Comparison of ENCODE assay signal across 10 cellular contexts in the genomic region with DNA sequence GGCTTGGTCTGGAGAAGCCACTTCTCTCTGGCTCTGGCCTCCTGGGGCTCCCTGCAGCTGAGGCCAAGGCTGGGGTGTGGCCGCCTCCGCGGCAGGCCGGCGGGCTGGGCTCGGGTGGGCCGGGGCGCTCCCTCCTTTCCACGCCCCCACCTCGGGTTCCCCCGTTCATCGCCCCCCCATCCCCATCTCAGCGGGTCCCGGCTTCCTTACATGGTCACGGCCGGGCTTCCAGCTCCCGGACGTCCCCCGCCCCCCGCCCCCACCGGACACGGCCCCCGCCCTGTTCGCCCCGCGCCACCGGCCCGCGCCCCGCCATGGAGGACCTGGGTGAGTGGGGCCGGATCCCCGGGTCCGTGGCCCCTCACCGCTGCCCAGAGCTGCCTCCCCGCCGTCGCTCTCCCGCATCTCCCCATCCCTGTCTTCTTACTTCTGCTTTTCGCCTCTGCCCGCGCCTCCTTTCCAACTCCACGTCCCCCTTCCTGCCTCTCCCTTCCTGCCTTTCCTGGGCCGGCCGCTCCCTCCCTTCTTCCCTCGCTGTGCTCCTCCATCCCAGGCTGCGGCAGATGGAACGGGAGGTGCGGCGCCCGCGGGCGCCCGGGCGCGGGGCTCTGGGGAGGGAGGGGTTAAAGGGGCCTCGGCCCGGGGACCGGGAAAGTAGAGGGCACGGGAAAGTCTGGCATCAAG. TPM values are rescaled to one million over a fixed set of nuclear protein-coding genes. Genes with fewer than 3 reads are reported as not detected.
DNase-seq lines count a peak whose midpoint lies in the region; ATAC-seq, FAIRE-seq and TF ChIP-seq lines count a peak whose summit lies in the region.
"Had no signal": no experiment of that assay in that cellular context is flagged by ENCODE, and none has a peak within 500 bp of the region (broad histone marks: within the 10 kb centered on the region; RNA-seq: fewer than 3 reads in every experiment).

A gene (plus strand): TSS at position 278 of the 684 bp plus-strand sequence. CDS start 37 bp downstream, at position 315.

- H3K4me3 ChIP-seq in upper lobe of left lung: peak within 1 kb of the TSS; percentile 52 to 75 (median 62)

- DNase-seq in DMS53 (lab: John Stamatoyannopoulos, UW) (peak; percentile 46), DMS53 treated with DMSO at 0.1 percent for 48 hours (lab: John Stamatoyannopoulos, UW; ENCODE audit: unreplicated experiment) (no peak), RPMI7951 (ENCODE audit: low read depth) (peak; percentile 88), memory B cell (ENCODE audit: low spot score in 2 of 2) (no peak), upper lobe of left lung (peak; percentile 43 to 90), GM12891 (ENCODE audit: insufficient read length, low spot score) (no peak)

- peak within 1 kb of the TSS; percentile 85 to 98 (median 90) for H3K27ac ChIP-seq in upper lobe of left lung
- H3K27ac ChIP-seq: VCaP had no signal

- ATAC-seq in memory B cell (ENCODE audit: low read depth) (no peak), upper lobe of left lung (ENCODE audit: low FRiP score in 2 of 2) (peak in 1 of 2 donors; percentile 75)
- no peak for ATAC-seq in activated CD4-positive, CD25-positive, alpha-beta regulatory T cell treated with anti-CD3 and anti-CD28 coated beads, Interleukin-2, amount 50 U/mL, for 24 hours

- no peak for TF ChIP-seq POLR2A in upper lobe of left lung (IDR thresholded peaks at IDR 0.05)
- no peak for TF ChIP-seq POLR2A in GM12891 (IDR thresholded peaks at IDR 0.05; ENCODE audit: low read depth, low read length)

- WGBS in upper lobe of left lung, 2 donors: 1% methylated on average over 29 to 39 of the region's 59 CpGs

- H3K36me3 Mint-ChIP-seq in memory B cell: no peaks in the 10 kb centered on the region

- H3K9me3 ChIP-seq in upper lobe of left lung: no peaks in the 10 kb centered on the region

- no peaks in the 10 kb centered on the region for H3K27me3 ChIP-seq in upper lobe of left lung

- TF ChIP-seq EP300 in upper lobe of left lung (IDR thresholded peaks at IDR 0.05): no peak

- peaks cover 21 to 45% (median 27%) of the 10 kb centered on the region in 4 donors for H3K4me1 ChIP-seq in upper lobe of left lung

- H3K9me3 Mint-ChIP-seq in memory B cell: no peaks in the 10 kb centered on the region

- peaks cover 28% of the 10 kb centered on the region for H3K4me1 Mint-ChIP-seq in memory B cell

- H3K4me3 Mint-ChIP-seq in memory B cell: peak within 1 kb of the TSS; percentile 75

- H3K27me3 Mint-ChIP-seq in memory B cell: peaks cover 7% of the 10 kb centered on the region

- H3K36me3 ChIP-seq in upper lobe of left lung: peaks cover 0 to 43% (median 10%) of the 10 kb centered on the region in 4 donors

- in situ Hi-C loops in endometrial microvascular endothelial cells (cut with HindIII; ENCODE audit: inconsistent ontology term, low pct_unique_long_range_greater_than_20kb, low sequenced_read_pairs): no loop called here

- no peak within 1 kb of the TSS for H3K27ac Mint-ChIP-seq in memory B cell

- TF ChIP-seq CTCF in upper lobe of left lung (IDR thresholded peaks at IDR 0.05): no peak

- FAIRE-seq in GM12891 (lab: Jason Lieb, UNC): no peak
- FAIRE-seq: A204.1 had no signal

TF ChIP-seq in GM12891, 5 proteins besides CTCF, POLR2A, EP300 and RAD21:
- TF ChIP-seq POLR2AphosphoS5 (IDR thresholded peaks at IDR 0.05; ENCODE audit: low read depth, low read length) (no peak), TAF1 (IDR thresholded peaks at IDR 0.05; ENCODE audit: low read depth, low read length) (no peak), SPI1 (IDR thresholded peaks at IDR 0.05; ENCODE audit: low read depth, low read length) (no peak)

RNA-seq across cellular contexts. Expression of the gene that starts here (rescaled TPM):
- 27.5 and 37.7 TPM in 2 replicates for total RNA-seq in RPMI7951 (2014; rRNA removed; shearing (Covaris generic))
- total RNA-seq in endometrial microvascular endothelial cells (ENCODE audit: inconsistent ontology term): 85.1 TPM
- total RNA-seq in upper lobe of left lung: 10 to 100 TPM; 21.0 to 62.8 (median 27.8) TPM
- polyA plus RNA-seq in GM12891 (2012; ENCODE audit: low read depth, missing spikeins): 1.5 TPM

Comparison
In these comparisons a context has a peak if more than half of its experiments do, and no peak if none do; other contexts are left out.
1. DNase-seq: peak in DMS53 (single experiment), RPMI7951 (single experiment) and upper lobe of left lung (2 of 2); none in DMS53 treated with DMSO at 0.1 percent for 48 hours (single experiment), memory B cell (0 of 2) and GM12891 (single experiment).